In genomic region chr2:54012538-54013141, GRCh38 we compare ENCODE assay signal across 27 cellular contexts. TPM values are rescaled to one million over a fixed set of nuclear protein-coding genes. Genes with fewer than 3 reads are reported as not detected.
DNase-seq lines count a peak whose midpoint lies in the region; ATAC-seq, FAIRE-seq and TF ChIP-seq lines count a peak whose summit lies in the region.
"Had no signal": no experiment of that assay in that cellular context is flagged by ENCODE, and none has a peak within 500 bp of the region (broad histone marks: within the 10 kb centered on the region; RNA-seq: fewer than 3 reads in every experiment).

No MANE protein-coding gene starts in this region.

- FAIRE-seq in GM19239 (lab: Jason Lieb, UNC), result no peak
- FAIRE-seq: D721Med, HepG2, keratinocyte had no signal

- DNase-seq in activated naive CD4-positive, alpha-beta T cell treated with Interleukin-2 at 50 U/mL for 16 hours, result no peak
- DNase-seq in activated CD8-positive, alpha-beta T cell treated with anti-CD3 and anti-CD28 coated beads for 36 hours, result no peak
- DNase-seq in naive B cell (no peak), vagina (ENCODE audit: extremely low spot score in 2 of 2) (no peak), OCI-M2 (lab: John Stamatoyannopoulos, UW; ENCODE audit: unreplicated experiment) (no peak), testis (no peak), GM19239 (ENCODE audit: insufficient read length, low spot score) (no peak)
- DNase-seq: activated CD4-positive, alpha-beta T cell treated with anti-CD3 and anti-CD28 coated beads for 48 hours; colonic mucosa; effector memory CD8-positive, alpha-beta T cell; EL; midbrain; NCI-H1048; NCI-H187 treated with DMSO at 0.1 percent for 48 hours; NCI-H526; right lobe of liver; upper lobe of left lung had no signal

- CTCF ChIA-PET in activated CD8-positive, alpha-beta T cell treated with anti-CD3 and anti-CD28 coated beads for 36 hours (lab: Charles Lee), result no interaction called here

- intact Hi-C loops in activated CD8-positive, alpha-beta T cell treated with anti-CD3 and anti-CD28 coated beads for 36 hours (cut with micrococcal nuclease), result no loop called here
- intact Hi-C loops in vagina (cut with DNase I) (no loop called here), testis (cut with DNase I; ENCODE audit: low total_unique reads) (no loop called here)

- TF ChIP-seq POLR2A in vagina (IDR thresholded peaks at IDR 0.05), result no peak
- TF ChIP-seq POLR2A in testis (IDR thresholded peaks at IDR 0.05), result no peak

- H3K36me3 Mint-ChIP-seq in activated naive CD4-positive, alpha-beta T cell treated with anti-CD3 and anti-CD28 coated beads, Interleukin-2, amount 50 U/mL, for 24 hours, result peaks cover 3% of the 10 kb centered on the region
- no peaks in the 10 kb centered on the region for H3K36me3 Mint-ChIP-seq in activated CD8-positive, alpha-beta T cell treated with anti-CD3 and anti-CD28 coated beads for 36 hours (ENCODE audit: low read depth)
- H3K36me3 Mint-ChIP-seq in naive B cell, result peaks cover 3 to 4% of the 10 kb centered on the region in 2 donors

- POLR2A ChIA-PET in activated CD8-positive, alpha-beta T cell treated with anti-CD3 and anti-CD28 coated beads for 36 hours (lab: Charles Lee), result interaction anchor here (2.3 kb wide), 1 partner anchor 12 kb away, joined by 7 read pairs; no protein-coding TSS in a partner anchor

- H3K36me3 ChIP-seq in vagina (no peaks in the 10 kb centered on the region), testis (ENCODE audit: low read depth, missing control alignments) (no peaks in the 10 kb centered on the region)
- H3K36me3 ChIP-seq: BLaER1, colonic mucosa, right lobe of liver, SJSA1, upper lobe of left lung had no signal

- H3K4me3 ChIP-seq in vagina (no peak overlapping the region), testis (no peak overlapping the region)
- H3K4me3 ChIP-seq: BLaER1, colonic mucosa, right lobe of liver, SJSA1, upper lobe of left lung had no signal

- no peaks in the 10 kb centered on the region for H3K27me3 ChIP-seq in vagina
- no peaks in the 10 kb centered on the region for H3K27me3 ChIP-seq in testis
- H3K27me3 ChIP-seq: BLaER1, colonic mucosa, right lobe of liver, SJSA1, upper lobe of left lung had no signal

- peak; percentile 64 for ATAC-seq in activated CD8-positive, alpha-beta T cell treated with anti-CD3 and anti-CD28 coated beads for 36 hours
- no peak for ATAC-seq in naive B cell (ENCODE audit: low read depth in 2 of 2)
- ATAC-seq: effector memory CD8-positive, alpha-beta T cell; esophagus mucosa; HCT116; HepG2; right lobe of liver had no signal

- H3K9me3 ChIP-seq in vagina, result no peaks in the 10 kb centered on the region
- H3K9me3 ChIP-seq in testis, result no peaks in the 10 kb centered on the region
- H3K9me3 ChIP-seq: BLaER1, colonic mucosa, right lobe of liver, SJSA1, upper lobe of left lung had no signal

- 90 to 91% methylated on average over 11 of the region's 11 CpGs for WGBS in testis, 2 donors

- no peaks in the 10 kb centered on the region for H3K27me3 Mint-ChIP-seq in activated naive CD4-positive, alpha-beta T cell treated with anti-CD3 and anti-CD28 coated beads, Interleukin-2, amount 50 U/mL, for 24 hours
- H3K27me3 Mint-ChIP-seq in activated CD8-positive, alpha-beta T cell treated with anti-CD3 and anti-CD28 coated beads for 36 hours, result no peaks in the 10 kb centered on the region
- H3K27me3 Mint-ChIP-seq in naive B cell, result no peaks in the 10 kb centered on the region
- H3K27me3 Mint-ChIP-seq: effector memory CD8-positive, alpha-beta T cell had no signal

- peak overlapping the region; percentile 20 for H3K27ac ChIP-seq in vagina
- no peak overlapping the region for H3K27ac ChIP-seq in testis
- H3K27ac ChIP-seq: BLaER1, colonic mucosa, HL-60, parathyroid adenoma, right lobe of liver, SJSA1, upper lobe of left lung had no signal

- H3K4me1 Mint-ChIP-seq in activated naive CD4-positive, alpha-beta T cell treated with anti-CD3 and anti-CD28 coated beads, Interleukin-2, amount 50 U/mL, for 24 hours, result peaks cover 49% of the 10 kb centered on the region
- H3K4me1 Mint-ChIP-seq in activated CD8-positive, alpha-beta T cell treated with anti-CD3 and anti-CD28 coated beads for 36 hours (ENCODE audit: low read depth), result peaks cover 23% of the 10 kb centered on the region
- H3K4me1 Mint-ChIP-seq in naive B cell, result peaks cover 37 to 46% (median 42%) of the 10 kb centered on the region in 3 donors

- H3K4me3 Mint-ChIP-seq in activated naive CD4-positive, alpha-beta T cell treated with anti-CD3 and anti-CD28 coated beads, Interleukin-2, amount 50 U/mL, for 24 hours, result peak overlapping the region; percentile 71
- H3K4me3 Mint-ChIP-seq in activated CD8-positive, alpha-beta T cell treated with anti-CD3 and anti-CD28 coated beads for 36 hours, result no peak overlapping the region
- H3K4me3 Mint-ChIP-seq in naive B cell, result peak overlapping the region in 3 of 8 donors; percentile 1 to 51 (median 33)

- H3K9me3 Mint-ChIP-seq in activated naive CD4-positive, alpha-beta T cell treated with anti-CD3 and anti-CD28 coated beads, Interleukin-2, amount 50 U/mL, for 24 hours, result no peaks in the 10 kb centered on the region
- H3K9me3 Mint-ChIP-seq in activated CD8-positive, alpha-beta T cell treated with anti-CD3 and anti-CD28 coated beads for 36 hours, result no peaks in the 10 kb centered on the region
- no peaks in the 10 kb centered on the region for H3K9me3 Mint-ChIP-seq in naive B cell
- H3K9me3 Mint-ChIP-seq: effector memory CD8-positive, alpha-beta T cell had no signal

- TF ChIP-seq CTCF in activated CD8-positive, alpha-beta T cell treated with anti-CD3 and anti-CD28 coated beads for 36 hours (IDR thresholded peaks at IDR 0.05), result no peak
- TF ChIP-seq CTCF in vagina (IDR thresholded peaks at IDR 0.05) (no peak), testis (IDR thresholded peaks at IDR 0.05) (no peak)

- H3K27ac Mint-ChIP-seq in activated naive CD4-positive, alpha-beta T cell treated with anti-CD3 and anti-CD28 coated beads, Interleukin-2, amount 50 U/mL, for 24 hours, result peak overlapping the region; percentile 86
- H3K27ac Mint-ChIP-seq in activated CD8-positive, alpha-beta T cell treated with anti-CD3 and anti-CD28 coated beads for 36 hours, result peak overlapping the region; percentile 7
- peak overlapping the region in 4 of 6 donors; percentile 49 to 81 (median 61) for H3K27ac Mint-ChIP-seq in naive B cell

- no peaks in the 10 kb centered on the region for H3K4me1 ChIP-seq in vagina
- peaks cover 4% of the 10 kb centered on the region for H3K4me1 ChIP-seq in testis
- H3K4me1 ChIP-seq: colonic mucosa, right lobe of liver, upper lobe of left lung had no signal

RNA-seq across cellular contexts. Expression of gene PSME4, which starts 41.8 kb away (rescaled TPM):
- total RNA-seq in activated CD8-positive, alpha-beta T cell treated with anti-CD3 and anti-CD28 coated beads for 36 hours, result 10 to 100 TPM; 51.7 to 54.4 TPM
- polyA plus RNA-seq in naive B cell (ENCODE audit: low read depth in 6 of 6) (10 to 100 TPM in 2 of 6 donors, 1 to 10 TPM in 4; 5.2 to 12.4 (median 7.2) TPM), testis (ENCODE audit: insufficient read depth, low read depth, low replicate concordance) (144 TPM)
- total RNA-seq in vagina (71.2 TPM), testis (100 to 1,000 TPM; 104 to 142 TPM)

Comparison
In these comparisons a context has a peak if more than half of its experiments do, and no peak if none do; other contexts are left out.
1. H3K27ac Mint-ChIP-seq: peak in every context shown above with its lines; median percentile 86 in activated naive CD4-positive, alpha-beta T cell treated with anti-CD3 and anti-CD28 coated beads, Interleukin-2, amount 50 U/mL, for 24 hours; 61 in naive B cell; 7 in activated CD8-positive, alpha-beta T cell treated with anti-CD3 and anti-CD28 coated beads for 36 hours.